Comparison of ENCODE assay signal across 28 cellular contexts in the genomic region with DNA sequence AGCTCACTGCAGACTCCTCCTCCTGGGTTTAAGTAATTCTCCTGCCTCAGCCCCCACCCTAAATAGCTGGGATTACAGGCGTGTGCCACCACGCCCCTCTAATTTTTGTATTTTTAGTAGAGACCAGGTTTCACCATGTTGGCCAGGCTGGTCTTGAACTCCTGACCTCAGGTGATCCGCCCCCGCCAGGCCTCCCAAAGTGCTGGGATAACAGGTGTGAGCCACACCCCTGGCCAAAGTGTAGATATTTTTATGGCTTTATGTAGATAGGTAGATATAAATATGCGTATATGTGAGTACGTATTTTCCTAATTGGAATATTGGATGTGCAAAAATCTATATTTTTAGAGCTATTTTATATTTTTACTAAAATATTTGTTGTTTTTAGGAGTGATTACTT.
"Had no signal": no experiment of that assay in that cellular context is flagged by ENCODE, and none has a peak within 500 bp of the region (broad histone marks: within the 10 kb centered on the region; RNA-seq: fewer than 3 reads in every experiment).

No MANE protein-coding gene starts in this region.

- DNase-seq: dermis blood vessel endothelial cell; effector memory CD4-positive, alpha-beta T cell; foreskin keratinocyte; glutamatergic neuron; heart right ventricle; hippocampal formation; immature natural killer cell; islet precursor cell; kidney glomerular epithelial cell; left ventricle myocardium superior; lower lobe of right lung; natural killer cell; occipital lobe; ovary; posterior cingulate gyrus; psoas muscle; right cardiac atrium; stimulated activated CD4-positive, alpha-beta T cell treated with anti-CD3 and anti-CD28 coated beads, Interleukin-12 subunit alpha, Interleukin-12 subunit beta, amount 100 ng/mL, for 4 hours; stimulated activated CD4-positive, alpha-beta T cell treated with anti-CD3 and anti-CD28 coated beads, Interleukin-1b, Interleukin-23, amount 100 ng/mL, for 48 hours; stimulated activated CD4-positive, alpha-beta T cell treated with anti-CD3 and anti-CD28 coated beads, Interleukin-4, amount 100 ng/mL, for 24 hours; stimulated activated naive CD4-positive, alpha-beta T cell treated with Interleukin-2 at 50 U/mL for 16 hours; stomach; thyroid gland had no signal

- H3K9me3 ChIP-seq: esophagus muscularis mucosa, heart right ventricle, lower lobe of right lung, ovary, psoas muscle, stomach, thyroid gland had no signal

- H3K27me3 Mint-ChIP-seq: type B pancreatic cell had no signal

- ATAC-seq: foreskin keratinocyte; heart right ventricle; left ventricle myocardium superior; lower lobe of right lung; natural killer cell; psoas muscle; right cardiac atrium; stimulated activated effector memory CD8-positive, alpha-beta T cell treated with anti-CD3 and anti-CD28 coated beads, Interleukin-12 subunit alpha, Interleukin-12 subunit beta, amount 100 ng/mL, for 72 hours had no signal

- H3K4me3 ChIP-seq: coronary artery, esophagus muscularis mucosa, heart right ventricle, lower lobe of right lung, ovary, psoas muscle, smooth muscle cell, stomach, thyroid gland had no signal

- H3K9me3 Mint-ChIP-seq: immature natural killer cell; natural killer cell; stimulated activated effector memory CD8-positive, alpha-beta T cell treated with anti-CD3 and anti-CD28 coated beads, Interleukin-12 subunit alpha, Interleukin-12 subunit beta, amount 100 ng/mL, for 72 hours; type B pancreatic cell had no signal

- H3K27ac Mint-ChIP-seq: immature natural killer cell; natural killer cell; stimulated activated effector memory CD8-positive, alpha-beta T cell treated with anti-CD3 and anti-CD28 coated beads, Interleukin-12 subunit alpha, Interleukin-12 subunit beta, amount 100 ng/mL, for 72 hours; type B pancreatic cell had no signal

- H3K4me1 ChIP-seq: esophagus muscularis mucosa, foreskin keratinocyte, heart right ventricle, lower lobe of right lung, psoas muscle, stomach, thyroid gland had no signal

- H3K4me2 ChIP-seq: smooth muscle cell had no signal

- H3K36me3 ChIP-seq: ovary had no signal

- H3K27me3 ChIP-seq: esophagus muscularis mucosa, foreskin keratinocyte, heart right ventricle, ovary, stomach, thyroid gland had no signal

- H3K27ac ChIP-seq: coronary artery, esophagus muscularis mucosa, foreskin keratinocyte, heart right ventricle, lower lobe of right lung, ovary, psoas muscle, stomach, thyroid gland had no signal

- H3K4me3 Mint-ChIP-seq: immature natural killer cell; natural killer cell; stimulated activated effector memory CD8-positive, alpha-beta T cell treated with anti-CD3 and anti-CD28 coated beads, Interleukin-12 subunit alpha, Interleukin-12 subunit beta, amount 100 ng/mL, for 72 hours; type B pancreatic cell had no signal
